Comparison of ENCODE assay signal across 7 cellular contexts in genomic region chr4:100895572-100896197, GRCh38.
DNase-seq lines count a peak whose midpoint lies in the region; ATAC-seq and TF ChIP-seq lines count a peak whose summit lies in the region.

No MANE protein-coding gene starts in this region.

- intact Hi-C loops in upper lobe of right lung (cut with DNase I) = no loop called here

- H3K36me3 ChIP-seq in upper lobe of right lung = no peaks in the 10 kb centered on the region

- peak overlapping the region; percentile 36 for H3K4me3 ChIP-seq in upper lobe of right lung

- TF ChIP-seq CTCF in upper lobe of right lung (IDR thresholded peaks at IDR 0.05) = no peak

- no peaks in the 10 kb centered on the region for H3K27me3 ChIP-seq in upper lobe of right lung

- no peaks in the 10 kb centered on the region for H3K9me3 ChIP-seq in upper lobe of right lung

- DNase-seq in H4 (ENCODE audit: low spot score) (peak; percentile 14), MV-4-11 (lab: John Stamatoyannopoulos, UW) (peak; percentile 39), fibroblast of gingiva (ENCODE audit: low read depth) (peak; percentile 3), upper lobe of right lung (no peak), NCI-H526 treated with DMSO at 0.1 percent for 48 hours (lab: John Stamatoyannopoulos, UW) (no peak), HK-2 (ENCODE audit: unreplicated experiment) (no peak)

- peak; percentile 93 for ATAC-seq in GM18517 (IDR thresholded peaks at IDR 0.05; ENCODE audit: unreplicated experiment)
- no peak for ATAC-seq in upper lobe of right lung

- H3K4me1 ChIP-seq in upper lobe of right lung = no peaks in the 10 kb centered on the region

- no peak overlapping the region for H3K27ac ChIP-seq in upper lobe of right lung

Comparison
In these comparisons a context has a peak if more than half of its experiments do, and no peak if none do; other contexts are left out.
1. DNase-seq: peak in H4 (single experiment), MV-4-11 (single experiment) and fibroblast of gingiva (single experiment); none in upper lobe of right lung (single experiment), NCI-H526 treated with DMSO at 0.1 percent for 48 hours (single experiment) and HK-2 (single experiment).